ENCODE assay signal across 9 cellular contexts in the genomic region with DNA sequence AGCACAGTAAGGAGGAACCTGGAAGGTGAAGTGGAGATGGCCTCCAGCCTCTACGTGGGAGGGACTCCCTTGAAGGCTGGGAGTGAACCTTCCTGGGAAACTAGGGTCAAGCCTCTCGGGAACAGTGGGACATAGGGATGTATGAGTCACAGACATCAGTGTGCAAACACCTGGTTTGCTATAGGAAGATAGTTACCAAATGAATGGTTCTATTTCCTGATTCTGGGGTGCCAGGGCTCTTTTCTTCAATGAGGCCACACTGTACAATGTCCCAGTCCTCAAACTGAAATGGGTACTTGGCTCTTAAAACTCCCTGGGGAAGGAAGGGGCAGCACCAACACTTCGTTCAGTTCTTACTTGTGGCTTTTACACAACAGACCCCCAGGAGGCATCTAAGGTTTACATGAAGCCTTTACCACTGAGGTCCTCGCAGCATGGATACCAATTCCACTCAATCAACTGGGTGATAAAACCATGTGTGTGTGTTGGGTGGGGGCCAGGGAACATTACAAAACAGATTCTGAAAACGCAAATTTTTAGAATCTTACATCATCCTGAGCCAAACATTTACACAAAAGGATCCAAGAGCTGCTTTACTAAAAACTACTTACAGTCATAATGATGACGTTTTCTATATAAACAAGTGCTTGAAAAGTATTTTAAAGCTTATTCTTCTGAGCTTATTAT. TPM values are rescaled to one million over a fixed set of nuclear protein-coding genes. Genes with fewer than 3 reads are reported as not detected.
A peak's percentile ranks its signal among the peaks of the same experiment; 100 is the strongest.
DNase-seq lines count a peak whose midpoint lies in the region; ATAC-seq and TF ChIP-seq lines count a peak whose summit lies in the region.
"Had no signal": no experiment of that assay in that cellular context is flagged by ENCODE, and none has a peak within 500 bp of the region (broad histone marks: within the 10 kb centered on the region; RNA-seq: fewer than 3 reads in every experiment).

No MANE protein-coding gene starts in this region.

- H3K9me3 ChIP-seq in mucosa of descending colon = no peaks in the 10 kb centered on the region

- no peaks in the 10 kb centered on the region for H3K36me3 ChIP-seq in mucosa of descending colon (ENCODE audit: low read depth)

- intact Hi-C loops in mucosa of descending colon (cut with DNase I, micrococcal nuclease) = no loop called here

- ATAC-seq in mucosa of descending colon (peak; percentile 38), HG02970 (IDR thresholded peaks at IDR 0.05; ENCODE audit: low FRiP score, unreplicated experiment) (no peak), HG03378 (IDR thresholded peaks at IDR 0.05; ENCODE audit: unreplicated experiment) (no peak), GM19023 (IDR thresholded peaks at IDR 0.05; ENCODE audit: unreplicated experiment) (no peak)

- no peak overlapping the region for H3K4me3 ChIP-seq in mucosa of descending colon
- H3K4me3 ChIP-seq: skin epidermis had no signal

- DNase-seq in AG08396 (ENCODE audit: low spot score) (peak; percentile 85), NCI-H226 (peak; percentile 79), dedifferentiated amniotic fluid mesenchymal stem cell (ENCODE audit: extremely low spot score) (peak; percentile 93), mucosa of descending colon (peak in 1 of 3 donors; percentile 30), NCI-H2196 treated with DMSO at 0.1 percent for 48 hours (lab: John Stamatoyannopoulos, UW; ENCODE audit: unreplicated experiment) (no peak)

- H3K4me1 ChIP-seq in mucosa of descending colon (ENCODE audit: low read depth) = peaks cover 5% of the 10 kb centered on the region

- TF ChIP-seq CTCF in mucosa of descending colon (IDR thresholded peaks at IDR 0.05) = no peak

RNA-seq across cellular contexts. Expression of a gene that starts 10.4 kb away (rescaled TPM):
- under 1 TPM; 0.38 to 0.58 (median 0.51) TPM for total RNA-seq in mucosa of descending colon

RNA-seq across cellular contexts. Expression of a gene that starts 30.7 kb away (rescaled TPM):
- total RNA-seq in mucosa of descending colon = 1 to 10 TPM in 1 of 3 donors, under 1 TPM in 2; 0.17 to 1.1 (median 0.24) TPM

RNA-seq across cellular contexts. Expression of a gene that starts 34.3 kb away (rescaled TPM):
- total RNA-seq in mucosa of descending colon = 10 to 100 TPM; 33.2 to 55.7 (median 39.9) TPM
